1 cellular context compared by ENCODE assay signal in the genomic region with DNA sequence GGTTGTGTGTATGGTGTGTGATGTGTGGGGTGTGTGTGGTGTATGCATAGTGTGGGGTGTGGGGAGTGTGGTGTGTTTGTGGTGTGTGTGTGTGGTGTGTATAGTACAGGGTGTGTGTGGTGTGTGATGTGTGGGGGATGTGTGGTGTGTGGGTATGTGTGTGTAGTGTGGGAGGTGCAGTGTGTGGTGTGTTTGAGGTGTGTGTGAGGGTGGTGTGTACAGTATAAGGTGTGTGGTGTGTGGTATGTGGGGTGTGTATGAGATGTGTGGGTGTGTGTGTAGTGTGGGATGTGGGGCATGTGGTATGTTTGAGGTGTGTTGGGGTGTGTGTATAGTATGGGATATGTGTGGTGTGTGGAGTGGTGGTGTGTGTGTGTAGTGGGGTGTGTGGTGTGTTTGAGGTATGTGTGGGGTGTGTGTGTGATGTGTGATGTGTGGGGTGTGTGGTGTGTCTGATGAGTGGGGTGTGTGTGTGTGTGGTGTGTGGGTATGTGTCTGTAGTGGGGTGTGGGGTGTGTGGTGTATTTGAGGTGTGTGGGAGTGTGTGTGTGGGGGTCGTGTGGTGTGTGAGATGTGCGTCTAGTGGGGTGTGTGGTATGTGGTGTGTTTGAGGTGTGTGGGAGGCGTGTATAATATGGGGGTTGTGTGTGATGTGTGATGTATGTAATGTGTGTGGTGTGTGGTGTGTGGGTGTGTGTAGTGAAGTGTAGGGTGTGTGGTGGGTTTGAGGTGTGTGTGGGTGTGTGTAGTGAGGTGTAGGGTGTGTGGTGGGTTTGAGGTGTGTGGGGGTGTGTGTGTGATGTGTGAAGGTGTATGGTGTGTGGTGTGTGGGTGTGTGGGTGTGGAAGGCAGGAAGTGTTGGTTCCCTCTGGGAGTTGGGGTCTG.
TF ChIP-seq lines count a peak whose summit lies in the region.

No MANE protein-coding gene starts in this region.

TF ChIP-seq in HepG2, 621 proteins besides CTCF, POLR2A, EP300 and RAD21:
- TF ChIP-seq IKZF1 (IDR thresholded peaks at IDR 0.05) (peak; percentile 42; the same call in 1 of the 2 replicates), ZNF552 (CRISPR knock-in tag; IDR thresholded peaks at IDR 0.05; ENCODE audit: borderline replicate concordance) (no peak), ZNF543 (CRISPR knock-in tag; IDR thresholded peaks at IDR 0.05) (no peak), KAT2B (IDR thresholded peaks at IDR 0.05; ENCODE audit: borderline replicate concordance, low read depth, low read length) (no peak)
- TF ChIP-seq, protein P1, sequence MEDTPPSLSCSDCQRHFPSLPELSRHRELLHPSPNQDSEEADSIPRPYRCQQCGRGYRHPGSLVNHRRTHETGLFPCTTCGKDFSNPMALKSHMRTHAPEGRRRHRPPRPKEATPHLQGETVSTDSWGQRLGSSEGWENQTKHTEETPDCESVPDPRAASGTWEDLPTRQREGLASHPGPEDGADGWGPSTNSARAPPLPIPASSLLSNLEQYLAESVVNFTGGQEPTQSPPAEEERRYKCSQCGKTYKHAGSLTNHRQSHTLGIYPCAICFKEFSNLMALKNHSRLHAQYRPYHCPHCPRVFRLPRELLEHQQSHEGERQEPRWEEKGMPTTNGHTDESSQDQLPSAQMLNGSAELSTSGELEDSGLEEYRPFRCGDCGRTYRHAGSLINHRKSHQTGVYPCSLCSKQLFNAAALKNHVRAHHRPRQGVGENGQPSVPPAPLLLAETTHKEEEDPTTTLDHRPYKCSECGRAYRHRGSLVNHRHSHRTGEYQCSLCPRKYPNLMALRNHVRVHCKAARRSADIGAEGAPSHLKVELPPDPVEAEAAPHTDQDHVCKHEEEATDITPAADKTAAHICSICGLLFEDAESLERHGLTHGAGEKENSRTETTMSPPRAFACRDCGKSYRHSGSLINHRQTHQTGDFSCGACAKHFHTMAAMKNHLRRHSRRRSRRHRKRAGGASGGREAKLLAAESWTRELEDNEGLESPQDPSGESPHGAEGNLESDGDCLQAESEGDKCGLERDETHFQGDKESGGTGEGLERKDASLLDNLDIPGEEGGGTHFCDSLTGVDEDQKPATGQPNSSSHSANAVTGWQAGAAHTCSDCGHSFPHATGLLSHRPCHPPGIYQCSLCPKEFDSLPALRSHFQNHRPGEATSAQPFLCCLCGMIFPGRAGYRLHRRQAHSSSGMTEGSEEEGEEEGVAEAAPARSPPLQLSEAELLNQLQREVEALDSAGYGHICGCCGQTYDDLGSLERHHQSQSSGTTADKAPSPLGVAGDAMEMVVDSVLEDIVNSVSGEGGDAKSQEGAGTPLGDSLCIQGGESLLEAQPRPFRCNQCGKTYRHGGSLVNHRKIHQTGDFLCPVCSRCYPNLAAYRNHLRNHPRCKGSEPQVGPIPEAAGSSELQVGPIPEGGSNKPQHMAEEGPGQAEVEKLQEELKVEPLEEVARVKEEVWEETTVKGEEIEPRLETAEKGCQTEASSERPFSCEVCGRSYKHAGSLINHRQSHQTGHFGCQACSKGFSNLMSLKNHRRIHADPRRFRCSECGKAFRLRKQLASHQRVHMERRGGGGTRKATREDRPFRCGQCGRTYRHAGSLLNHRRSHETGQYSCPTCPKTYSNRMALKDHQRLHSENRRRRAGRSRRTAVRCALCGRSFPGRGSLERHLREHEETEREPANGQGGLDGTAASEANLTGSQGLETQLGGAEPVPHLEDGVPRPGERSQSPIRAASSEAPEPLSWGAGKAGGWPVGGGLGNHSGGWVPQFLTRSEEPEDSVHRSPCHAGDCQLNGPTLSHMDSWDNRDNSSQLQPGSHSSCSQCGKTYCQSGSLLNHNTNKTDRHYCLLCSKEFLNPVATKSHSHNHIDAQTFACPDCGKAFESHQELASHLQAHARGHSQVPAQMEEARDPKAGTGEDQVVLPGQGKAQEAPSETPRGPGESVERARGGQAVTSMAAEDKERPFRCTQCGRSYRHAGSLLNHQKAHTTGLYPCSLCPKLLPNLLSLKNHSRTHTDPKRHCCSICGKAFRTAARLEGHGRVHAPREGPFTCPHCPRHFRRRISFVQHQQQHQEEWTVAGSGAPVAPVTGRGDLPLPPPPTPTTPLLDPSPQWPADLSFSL (CRISPR knock-in tag; IDR thresholded peaks at IDR 0.05) = peak; percentile 78; the same call in 1 of the 2 replicates
